Comparison of ENCODE assay signal across 8 cellular contexts in genomic region chr16:739560-740458, GRCh38. TPM values are rescaled to one million over a fixed set of nuclear protein-coding genes. Genes with fewer than 3 reads are reported as not detected.
DNase-seq lines count a peak whose midpoint lies in the region; ATAC-seq and TF ChIP-seq lines count a peak whose summit lies in the region.

No MANE protein-coding gene starts in this region.

- H3K27ac ChIP-seq in cardiac muscle cell = no peak overlapping the region
- H3K27ac ChIP-seq in breast epithelium = peak overlapping the region in 1 of 2 donors; percentile 85
- no peak overlapping the region for H3K27ac ChIP-seq in mesenchymal stem cell (ENCODE audit: low read length, poor library complexity, severe bottlenecking)
- H3K27ac ChIP-seq in vagina = peak overlapping the region; percentile 67

- no peak overlapping the region for H2BK12ac ChIP-seq in mesenchymal stem cell (ENCODE audit: low read length in 2 of 2)

- peaks cover 28% of the 10 kb centered on the region for H3K79me1 ChIP-seq in mesenchymal stem cell (replicated peaks; ENCODE audit: low read length, poor library complexity, severe bottlenecking)

- peaks cover 6% of the 10 kb centered on the region for H3K36me3 ChIP-seq in cardiac muscle cell
- no peaks in the 10 kb centered on the region for H3K36me3 ChIP-seq in breast epithelium
- H3K36me3 ChIP-seq in mesenchymal stem cell (ENCODE audit: control insufficient read depth in 1 of 2, insufficient read depth in 2 of 2, low read depth in 1 of 2, low read length in 2 of 2) = peaks cover 37 to 46% of the 10 kb centered on the region in 2 experiments
- peaks cover 0 to 26% of the 10 kb centered on the region in 2 donors for H3K36me3 ChIP-seq in vagina

- H3K4me1 ChIP-seq in cardiac muscle cell (ENCODE audit: low read depth) = no peaks in the 10 kb centered on the region
- H3K4me1 ChIP-seq in breast epithelium = peaks cover 0 to 7% of the 10 kb centered on the region in 2 donors
- H3K4me1 ChIP-seq in mesenchymal stem cell (ENCODE audit: control insufficient read depth, insufficient read depth, low read depth, low read length) = peaks cover 14% of the 10 kb centered on the region
- peaks cover 28% of the 10 kb centered on the region for H3K4me1 ChIP-seq in vagina

- H2BK15ac ChIP-seq in mesenchymal stem cell (ENCODE audit: low read depth, poor library complexity, severe bottlenecking) = peak overlapping the region; percentile 49

- H2BK120ac ChIP-seq in mesenchymal stem cell (ENCODE audit: low read depth, low read length) = no peak overlapping the region

- no peak overlapping the region for H2AK5ac ChIP-seq in mesenchymal stem cell (ENCODE audit: low read length, severe bottlenecking)

- in situ Hi-C loops in KBM-7 (cut with MboI; ENCODE audit: low pct_unique_long_range_greater_than_20kb, low sequenced_read_pairs) = no loop called here

- peak overlapping the region; percentile 96 for H3K4me2 ChIP-seq in mesenchymal stem cell (ENCODE audit: low read length, poor library complexity, severe bottlenecking)

- TF ChIP-seq POLR2A in breast epithelium (IDR thresholded peaks at IDR 0.05) = no peak
- TF ChIP-seq POLR2A in vagina (IDR thresholded peaks at IDR 0.05) = no peak

- no peak overlapping the region for H4K8ac ChIP-seq in mesenchymal stem cell (ENCODE audit: low read length)

- H2BK5ac ChIP-seq in mesenchymal stem cell (ENCODE audit: low read depth, low read length, poor library complexity, severe bottlenecking) = no peak overlapping the region

- H3K9ac ChIP-seq in mesenchymal stem cell (ENCODE audit: low read length) = peak overlapping the region; percentile 89

- H3K23ac ChIP-seq in mesenchymal stem cell (ENCODE audit: low read length in 2 of 2) = no peak overlapping the region

- H3K27me3 ChIP-seq in cardiac muscle cell (no peaks in the 10 kb centered on the region), breast epithelium (no peaks in the 10 kb centered on the region), mesenchymal stem cell (ENCODE audit: control insufficient read depth in 1 of 2, insufficient read depth in 1 of 2, low read length in 2 of 2) (peaks cover 0 to 6% of the 10 kb centered on the region in 2 experiments), vagina (no peaks in the 10 kb centered on the region)

- ATAC-seq in Right ventricle myocardium superior (ENCODE audit: poor library complexity) (no peak), HG03139 (IDR thresholded peaks at IDR 0.05; ENCODE audit: unreplicated experiment) (no peak)

- DNase-seq in cardiac muscle cell (ENCODE audit: low read depth in 1 of 2, low spot score in 1 of 2) (no peak), Right ventricle myocardium superior (no peak), breast epithelium (ENCODE audit: low spot score in 2 of 2) (no peak), mesenchymal stem cell (no peak), vagina (ENCODE audit: extremely low spot score in 2 of 2) (no peak), NCI-H510A (lab: John Stamatoyannopoulos, UW) (no peak), KBM-7 (no peak)

- no peak overlapping the region for H2AFZ ChIP-seq in mesenchymal stem cell (ENCODE audit: low read depth, low read length)

- H3K4ac ChIP-seq in mesenchymal stem cell (ENCODE audit: low read depth in 1 of 2, low read length in 2 of 2) = no peak overlapping the region

- no peak overlapping the region for H3K18ac ChIP-seq in mesenchymal stem cell (ENCODE audit: low read depth in 1 of 2, low read length in 2 of 2)

- 66% methylated on average over 38 of the region's 38 CpGs for WGBS in mesenchymal stem cell

- TF ChIP-seq CTCF in cardiac muscle cell (IDR thresholded peaks at IDR 0.05; ENCODE audit: low read depth, low read length) (no peak), breast epithelium (IDR thresholded peaks at IDR 0.05) (no peak), vagina (IDR thresholded peaks at IDR 0.05) (no peak)

- no peak overlapping the region for H3K14ac ChIP-seq in mesenchymal stem cell (ENCODE audit: low read length in 2 of 2)

- intact Hi-C loops in Right ventricle myocardium superior (cut with DNase I) (no loop called here), breast epithelium (cut with DNase I; ENCODE audit: low total_unique reads) (no loop called here), vagina (cut with DNase I) (no loop called here)

- H3K9me3 ChIP-seq in cardiac muscle cell (ENCODE audit: low read depth) (no peaks in the 10 kb centered on the region), breast epithelium (no peaks in the 10 kb centered on the region), mesenchymal stem cell (ENCODE audit: control insufficient read depth, low read length) (no peaks in the 10 kb centered on the region), vagina (no peaks in the 10 kb centered on the region)

- H3K4me3 ChIP-seq in cardiac muscle cell = peak overlapping the region; percentile 95
- H3K4me3 ChIP-seq in breast epithelium = peak overlapping the region; percentile 66 to 92 (median 83)
- peak overlapping the region; percentile 73 to 83 for H3K4me3 ChIP-seq in mesenchymal stem cell (ENCODE audit: insufficient read depth in 1 of 2, low read depth in 1 of 2, low read length in 2 of 2)
- H3K4me3 ChIP-seq in vagina = peak overlapping the region; percentile 85 to 90

- H4K91ac ChIP-seq in mesenchymal stem cell (ENCODE audit: low read length) = no peak overlapping the region

RNA-seq across cellular contexts. Expression of gene CIAO3, which starts 1.0 kb away (rescaled TPM):
- 46.2 and 67.7 TPM in 2 replicates for total RNA-seq in cardiac muscle cell
- 43.3 and 72.2 TPM in 2 replicates for polyA plus RNA-seq in cardiac muscle cell
- total RNA-seq in Right ventricle myocardium superior = 29.2 TPM
- 10 to 100 TPM; 23.0 to 43.2 (median 41.6) TPM for total RNA-seq in breast epithelium
- polyA plus RNA-seq in mesenchymal stem cell (2013, experiment 1 of 2) = 10.3 TPM
- polyA plus RNA-seq in mesenchymal stem cell (2013, experiment 2 of 2) = 11.2 TPM
- 32.7 TPM for total RNA-seq in vagina

RNA-seq across cellular contexts. Expression of gene HAGHL, which starts 12.9 kb away (rescaled TPM):
- total RNA-seq in cardiac muscle cell (31.6 and 47.5 TPM in 2 replicates), Right ventricle myocardium superior (13.8 TPM), breast epithelium (1 to 10 TPM; 4.3 to 7.5 (median 5.1) TPM), vagina (5.2 TPM)
- polyA plus RNA-seq in cardiac muscle cell = 27.7 and 37.0 TPM in 2 replicates
- polyA plus RNA-seq in mesenchymal stem cell (2013, experiment 1 of 2) = 9.4 TPM
- 9.7 TPM for polyA plus RNA-seq in mesenchymal stem cell (2013, experiment 2 of 2)

RNA-seq across cellular contexts. Expression of gene CCDC78, which starts 13.6 kb away (rescaled TPM):
- 9.7 and 16.5 TPM in 2 replicates for total RNA-seq in cardiac muscle cell
- polyA plus RNA-seq in cardiac muscle cell = 3.6 and 4.2 TPM in 2 replicates
- 0.32 TPM for total RNA-seq in Right ventricle myocardium superior
- total RNA-seq in breast epithelium = 1 to 10 TPM in 2 of 3 donors, under 1 TPM in 1; 0.48 to 2.9 (median 2.6) TPM
- 2.5 TPM for polyA plus RNA-seq in mesenchymal stem cell (2013, experiment 1 of 2)
- 2.1 TPM for polyA plus RNA-seq in mesenchymal stem cell (2013, experiment 2 of 2)
- 7.6 TPM for total RNA-seq in vagina

RNA-seq across cellular contexts. Expression of gene ANTKMT, which starts 18.9 kb away (rescaled TPM):
- total RNA-seq in cardiac muscle cell = 55.1 and 62.5 TPM in 2 replicates
- 72.4 and 82.6 TPM in 2 replicates for polyA plus RNA-seq in cardiac muscle cell
- 27.5 TPM for total RNA-seq in Right ventricle myocardium superior
- total RNA-seq in breast epithelium = 10 to 100 TPM; 29.9 to 35.7 (median 30.4) TPM
- 28.0 TPM for polyA plus RNA-seq in mesenchymal stem cell (2013, experiment 1 of 2)
- polyA plus RNA-seq in mesenchymal stem cell (2013, experiment 2 of 2) = 27.0 TPM
- total RNA-seq in vagina = 26.0 TPM

RNA-seq across cellular contexts. Expression of gene MSLN, which starts 20.7 kb away (rescaled TPM):
- 0.32 and 4.5 TPM in 2 replicates for total RNA-seq in cardiac muscle cell
- not detected in 2 replicates for polyA plus RNA-seq in cardiac muscle cell
- total RNA-seq in Right ventricle myocardium superior = 1.0 TPM
- total RNA-seq in breast epithelium = 10 to 100 TPM in 1 of 3 donors, not detected in 2; 49.2 TPM
- not detected for polyA plus RNA-seq in mesenchymal stem cell (2013, experiment 1 of 2)
- not detected for polyA plus RNA-seq in mesenchymal stem cell (2013, experiment 2 of 2)
- not detected for total RNA-seq in vagina
